1 cellular context compared by ENCODE assay signal in genomic region chr6:4105980-4106536, GRCh38.
TF ChIP-seq lines count a peak whose summit lies in the region.

No MANE protein-coding gene starts in this region.

TF ChIP-seq in K562, 482 proteins besides CTCF, POLR2A, EP300 and RAD21:
- TF ChIP-seq ZNF785 (CRISPR knock-in tag; IDR thresholded peaks at IDR 0.05) (no peak), RBM25 (IDR thresholded peaks at IDR 0.05; ENCODE audit: low read depth, low read length, severe bottlenecking) (no peak), ETV6 (IDR thresholded peaks at IDR 0.05; ENCODE audit: borderline replicate concordance in 1 of 2, low read depth in 2 of 2, low read length in 1 of 2) (no peak), ETV6 (CRISPR knock-in tag; IDR thresholded peaks at IDR 0.05; ENCODE audit: borderline replicate concordance) (no peak), GABPA (tag; conservative IDR thresholded peaks at IDR 0.05; ENCODE audit: low read depth) (no peak), MCM5 (IDR thresholded peaks at IDR 0.05; ENCODE audit: low read depth) (no peak), ZNF217 (CRISPR knock-in tag; IDR thresholded peaks at IDR 0.05) (no peak), MCM7 (IDR thresholded peaks at IDR 0.05) (no peak), NEUROD1 (IDR thresholded peaks at IDR 0.05; ENCODE audit: borderline replicate concordance, low read depth, low read length, partially characterized antibody) (no peak), ARNT (IDR thresholded peaks at IDR 0.05) (no peak), PRMT5 (CRISPR knock-in tag; IDR thresholded peaks at IDR 0.05) (no peak), TCFL5 (CRISPR knock-in tag; conservative IDR thresholded peaks at IDR 0.05) (no peak), CEBPB (tag; IDR thresholded peaks at IDR 0.05) (no peak)
TF ChIP-seq in K562: peak in this region for 0.
